22 cellular contexts compared by ENCODE assay signal in the genomic region with DNA sequence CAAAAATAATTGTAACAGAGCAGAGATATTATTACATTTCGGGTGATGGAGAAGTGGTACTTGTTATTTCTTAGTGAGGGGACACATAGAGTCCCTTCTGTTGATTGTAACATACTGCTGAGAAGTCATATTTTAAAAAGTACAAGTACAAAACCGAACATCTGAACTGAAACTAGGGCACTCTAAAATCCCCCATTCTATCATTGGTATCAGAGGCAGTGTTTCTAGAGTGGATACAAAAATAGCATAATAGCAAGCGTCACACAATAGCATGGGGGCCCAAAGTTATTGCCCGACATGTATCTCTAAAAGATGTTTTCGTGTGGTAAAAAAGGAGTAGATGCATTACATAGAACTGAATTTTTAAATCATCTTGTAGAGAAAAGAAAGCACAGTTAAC.
DNase-seq lines count a peak whose midpoint lies in the region; ATAC-seq and TF ChIP-seq lines count a peak whose summit lies in the region.
"Had no signal": no experiment of that assay in that cellular context is flagged by ENCODE, and none has a peak within 500 bp of the region (broad histone marks: within the 10 kb centered on the region; RNA-seq: fewer than 3 reads in every experiment).

No MANE protein-coding gene starts in this region.

- peaks cover 3% of the 10 kb centered on the region; the same call in 1 of the 2 replicates for H3F3A ChIP-seq in MM.1S (ENCODE audit: insufficient read depth, low read length)

- no peaks in the 10 kb centered on the region for H3K79me2 ChIP-seq in MM.1S (ENCODE audit: low read length)

- H3K9me2 ChIP-seq in MM.1S (replicated peaks; ENCODE audit: insufficient read depth, low read length), result no peaks in the 10 kb centered on the region

- DNase-seq in MM.1S (peak; percentile 80), activated gamma-delta T cell (lab: John Stamatoyannopoulos, UW) (no peak), RKO (ENCODE audit: low spot score) (no peak)
- DNase-seq: BE2C; CD4-positive, CD25-positive, alpha-beta regulatory T cell; EL; GF-D8; NCI-H1694; NCI-H2081 treated with DMSO at 0.1 percent for 48 hours; NCI-H2171 treated with DMSO at 0.1 percent for 48 hours; NCI-H524 treated with DMSO at 0.1 percent for 48 hours; NCI-H82; OCI-M1; SW 1271; T-helper 17 cell had no signal

- no peaks in the 10 kb centered on the region for H3K36me3 ChIP-seq in MM.1S (replicated peaks; ENCODE audit: insufficient read depth, low read length)
- H3K36me3 ChIP-seq: BE2C, HAP-1 had no signal

- peak overlapping the region; percentile 55; the same call in 1 of the 2 replicates for H3K27ac ChIP-seq in MM.1S (ENCODE audit: low read length)

- H3K4me3 ChIP-seq in MM.1S (ENCODE audit: low read length), result peak overlapping the region; percentile 18; the same call in 1 of the 2 replicates
- H3K4me3 ChIP-seq: GM23338, HAP-1 had no signal

- H3K4me1 ChIP-seq in MM.1S (ENCODE audit: low read length), result peaks cover 7% of the 10 kb centered on the region; the same call in 1 of the 2 replicates
- H3K4me1 ChIP-seq: BE2C, HAP-1 had no signal

- no peaks in the 10 kb centered on the region for H3K27me3 ChIP-seq in MM.1S (replicated peaks; ENCODE audit: insufficient read depth, low read length)
- H3K27me3 ChIP-seq: BE2C had no signal

- TF ChIP-seq CTCF in MM.1S (IDR thresholded peaks at IDR 0.05; ENCODE audit: low read length), result no peak

- no peak overlapping the region; the same call in 1 of the 2 replicates for H3K9ac ChIP-seq in MM.1S (ENCODE audit: low read length)

- peak; percentile 58 for ATAC-seq in GM19025 (IDR thresholded peaks at IDR 0.05; ENCODE audit: low read depth, unreplicated experiment)
- ATAC-seq in HG02852 (IDR thresholded peaks at IDR 0.05; ENCODE audit: unreplicated experiment), result peak; percentile 45
- ATAC-seq in GM19023 (IDR thresholded peaks at IDR 0.05; ENCODE audit: unreplicated experiment), result no peak
- no peak for ATAC-seq in GM19455 (IDR thresholded peaks at IDR 0.05; ENCODE audit: unreplicated experiment)
- ATAC-seq: GM23338, Right ventricle myocardium inferior, T-helper 17 cell had no signal

- H2AFZ ChIP-seq in MM.1S (ENCODE audit: low read length), result peak overlapping the region; percentile 32; the same call in 1 of the 2 replicates
- H2AFZ ChIP-seq: GM23338 had no signal

- peak overlapping the region; percentile 48 for H3K4me2 ChIP-seq in MM.1S (ENCODE audit: low read depth, low read length)
- H3K4me2 ChIP-seq: GM23338 had no signal

- H3K9me3 ChIP-seq in MM.1S (replicated peaks; ENCODE audit: insufficient read depth, low read length), result no peaks in the 10 kb centered on the region
- H3K9me3 ChIP-seq: BE2C, HAP-1 had no signal

- H4K20me1 ChIP-seq in MM.1S (ENCODE audit: insufficient read depth, low read length), result no peaks in the 10 kb centered on the region

Comparison
In these comparisons a context has a peak if more than half of its experiments do, and no peak if none do; other contexts are left out.
1. ATAC-seq: peak in GM19025 (single experiment) and HG02852 (single experiment); none in GM19023 (single experiment) and GM19455 (single experiment).